ENCODE assay signal across 9 cellular contexts in genomic region chr16:6684076-6684673, GRCh38.
DNase-seq lines count a peak whose midpoint lies in the region; ATAC-seq and TF ChIP-seq lines count a peak whose summit lies in the region.
"Had no signal": no experiment of that assay in that cellular context is flagged by ENCODE, and none has a peak within 500 bp of the region (broad histone marks: within the 10 kb centered on the region; RNA-seq: fewer than 3 reads in every experiment).

No MANE protein-coding gene starts in this region.

- H3K27ac ChIP-seq in MM.1S (ENCODE audit: low read length), result no peak overlapping the region

- no peak overlapping the region for H3K27ac Mint-ChIP-seq in neural crest cell (ENCODE audit: unreplicated experiment)
- H3K27ac Mint-ChIP-seq: stimulated activated naive CD8-positive, alpha-beta T cell treated with anti-CD3 and anti-CD28 coated beads, Interleukin-15, amount 100 ng/mL, for 72 hours had no signal

- TF ChIP-seq CTCF in MM.1S (IDR thresholded peaks at IDR 0.05; ENCODE audit: low read length), result peak; percentile 48
- peak; percentile 82 for TF ChIP-seq CTCF in neural crest cell (conservative IDR thresholded peaks at IDR 0.05)

- peaks cover 25% of the 10 kb centered on the region for H3K27me3 Mint-ChIP-seq in neural crest cell (ENCODE audit: low read depth)

- no peak overlapping the region for H3K9ac ChIP-seq in MM.1S (ENCODE audit: low read length)

- no peaks in the 10 kb centered on the region for H3K9me3 ChIP-seq in MM.1S (replicated peaks; ENCODE audit: insufficient read depth, low read length)

- H3K4me2 ChIP-seq in MM.1S (ENCODE audit: low read depth, low read length), result no peak overlapping the region

- DNase-seq in SHP77 (lab: John Stamatoyannopoulos, UW) (peak; percentile 1 to 8), SHP77 treated with DMSO at 0.1 percent for 48 hours (lab: John Stamatoyannopoulos, UW) (no peak), MM.1S (no peak), T47D (ENCODE audit: low read depth in 1 of 2, low spot score in 1 of 2) (peak; percentile 25 to 57), neural crest cell (ENCODE audit: low read depth, low spot score) (peak; percentile 19), NK-92 (lab: John Stamatoyannopoulos, UW; ENCODE audit: unreplicated experiment) (no peak), amniotic stem cell (lab: John Stamatoyannopoulos, UW) (no peak)

- no peaks in the 10 kb centered on the region for H4K20me1 ChIP-seq in MM.1S (ENCODE audit: insufficient read depth, low read length)

- H3K4me3 ChIP-seq in MM.1S (ENCODE audit: low read length), result no peak overlapping the region

- no peak overlapping the region for H3K4me3 Mint-ChIP-seq in neural crest cell
- H3K4me3 Mint-ChIP-seq: stimulated activated naive CD8-positive, alpha-beta T cell treated with anti-CD3 and anti-CD28 coated beads, Interleukin-15, amount 100 ng/mL, for 72 hours had no signal

- H3K4me1 Mint-ChIP-seq in neural crest cell, result no peaks in the 10 kb centered on the region
- H3K4me1 Mint-ChIP-seq: stimulated activated naive CD8-positive, alpha-beta T cell treated with anti-CD3 and anti-CD28 coated beads, Interleukin-15, amount 100 ng/mL, for 72 hours had no signal

- no peaks in the 10 kb centered on the region for H3K36me3 ChIP-seq in MM.1S (replicated peaks; ENCODE audit: insufficient read depth, low read length)

- H3K27me3 ChIP-seq in MM.1S (replicated peaks; ENCODE audit: insufficient read depth, low read length), result no peaks in the 10 kb centered on the region

- H3K79me2 ChIP-seq in MM.1S (ENCODE audit: low read length), result no peaks in the 10 kb centered on the region

- H3K4me1 ChIP-seq in MM.1S (ENCODE audit: low read length), result no peaks in the 10 kb centered on the region

- H3K36me3 Mint-ChIP-seq in neural crest cell (ENCODE audit: low read depth), result no peaks in the 10 kb centered on the region

- no peak for ATAC-seq in HG02981 (IDR thresholded peaks at IDR 0.05; ENCODE audit: unreplicated experiment)
- ATAC-seq: stimulated activated naive CD8-positive, alpha-beta T cell treated with anti-CD3 and anti-CD28 coated beads, Interleukin-15, amount 100 ng/mL, for 72 hours had no signal

- H2AFZ ChIP-seq in MM.1S (ENCODE audit: low read length), result no peak overlapping the region

- H3K9me3 Mint-ChIP-seq in neural crest cell, result peaks cover 2% of the 10 kb centered on the region

- in situ Hi-C loops in T47D (cut with HindIII; ENCODE audit: low pct_unique_long_range_greater_than_20kb, low sequenced_read_pairs), result no loop called here

- H3K9me2 ChIP-seq in MM.1S (replicated peaks; ENCODE audit: insufficient read depth, low read length), result no peaks in the 10 kb centered on the region

- no peaks in the 10 kb centered on the region for H3F3A ChIP-seq in MM.1S (ENCODE audit: insufficient read depth, low read length)

Comparison
In these comparisons a context has a peak if more than half of its experiments do, and no peak if none do; other contexts are left out.
1. DNase-seq: peak in SHP77 (2 of 2), T47D (2 of 2) and neural crest cell (single experiment); none in SHP77 treated with DMSO at 0.1 percent for 48 hours (single experiment), MM.1S (single experiment), NK-92 (single experiment) and amniotic stem cell (single experiment).